Comparison of ENCODE assay signal across 32 cellular contexts in genomic region chr1:59089343-59089742, GRCh38.
"Had no signal": no experiment of that assay in that cellular context is flagged by ENCODE, and none has a peak within 500 bp of the region (broad histone marks: within the 10 kb centered on the region; RNA-seq: fewer than 3 reads in every experiment).

No MANE protein-coding gene starts in this region.

- H3K27ac ChIP-seq: PC-9, RWPE1, SJCRH30, SK-N-MC, WERI-Rb-1 had no signal

- DNase-seq: activated CD4-positive, alpha-beta T cell treated with anti-CD3 and anti-CD28 coated beads, Interleukin-2, amount 10 ng/mL, durations not matched to agents 24 days and 14 days; activated CD4-positive, alpha-beta T cell treated with anti-CD3 and anti-CD28 coated beads, Interleukin-2, amount 50 U/mL, for 48 hours; activated CD4-positive, CD25-positive, alpha-beta regulatory T cell; activated CD8-positive, alpha-beta T cell treated with anti-CD3 and anti-CD28 coated beads, Interleukin-2, amount 10 ng/mL, durations not matched to agents 7 days and 5 days; activated gamma-delta T cell treated with Interleukin-2 at 50 U/mL for 16 hours; activated naive CD4-positive, alpha-beta T cell treated with anti-CD3 and anti-CD28 coated beads for 36 hours; activated naive CD8-positive, alpha-beta T cell treated with anti-CD3 and anti-CD28 coated beads, Interleukin-2, amount 50 U/mL, for 24 hours; activated T-cell treated with anti-CD3 and anti-CD28 coated beads, Interleukin-2, amount 50 U/mL, for 24 hours; anterior cingulate cortex; central memory CD4-positive, alpha-beta T cell; NCI-H1105; NCI-H1417 treated with DMSO at 0.1 percent for 48 hours; NCI-H187 treated with DMSO at 0.1 percent for 48 hours; NCI-H2081; NCI-H2171 treated with DMSO at 0.1 percent for 48 hours; NCI-H2227 treated with DMSO at 0.1 percent for 48 hours; NCI-H446; NCI-H510A treated with DMSO at 0.1 percent for 48 hours; NCI-H526 treated with DMSO at 0.1 percent for 48 hours; NCI-H774; PC-9; SJCRH30; T1000; WERI-Rb-1 had no signal

- H3K9me3 Mint-ChIP-seq: activated T-helper 2 cell treated with anti-CD3 and anti-CD28 coated beads, Interferon-gamma antibody, Interleukin-2, Interleukin-4, amounts not matched to agents 10 μg/mL and 5 μg/mL and 100 μg/mL, durations not matched to agents 14 hours and 24 hours and 36 hours had no signal

- ATAC-seq: activated CD8-positive, alpha-beta T cell treated with anti-CD3 and anti-CD28 coated beads, Interleukin-2, amount 10 ng/mL, durations not matched to agents 7 days and 5 days; activated naive CD8-positive, alpha-beta T cell treated with anti-CD3 and anti-CD28 coated beads, Interleukin-2, amount 50 U/mL, for 24 hours; Right ventricle myocardium inferior had no signal

- H3K27ac Mint-ChIP-seq: activated CD4-positive, alpha-beta T cell treated with anti-CD3 and anti-CD28 coated beads, Interleukin-2, amount 10 ng/mL, durations not matched to agents 24 days and 14 days; activated CD8-positive, alpha-beta T cell treated with anti-CD3 and anti-CD28 coated beads, Interleukin-2, amount 10 ng/mL, durations not matched to agents 7 days and 5 days; activated naive CD4-positive, alpha-beta T cell treated with anti-CD3 and anti-CD28 coated beads for 36 hours; activated naive CD8-positive, alpha-beta T cell; activated naive CD8-positive, alpha-beta T cell treated with anti-CD3 and anti-CD28 coated beads, Interleukin-2, amount 50 U/mL, for 24 hours; activated T-cell treated with anti-CD3 and anti-CD28 coated beads, Interleukin-2, amount 50 U/mL, for 24 hours; activated T-helper 2 cell treated with anti-CD3 and anti-CD28 coated beads, Interferon-gamma antibody, Interleukin-2, Interleukin-4, amounts not matched to agents 10 μg/mL and 5 μg/mL and 100 μg/mL, durations not matched to agents 14 hours and 24 hours and 36 hours had no signal

- H3K9me3 ChIP-seq: SJCRH30 had no signal

- H3K27me3 ChIP-seq: SJCRH30 had no signal

- H2AFZ ChIP-seq: PC-9 had no signal

- FAIRE-seq: bronchial epithelial cell, RCC 7860 had no signal

- H3K4me2 ChIP-seq: PC-9 had no signal

- H3K4me3 ChIP-seq: PC-9, SJCRH30, SK-N-MC had no signal

- H3K36me3 ChIP-seq: SJCRH30, WERI-Rb-1 had no signal

- H3K36me3 Mint-ChIP-seq: brain had no signal
